ENCODE assay signal across 8 cellular contexts in the genomic region with DNA sequence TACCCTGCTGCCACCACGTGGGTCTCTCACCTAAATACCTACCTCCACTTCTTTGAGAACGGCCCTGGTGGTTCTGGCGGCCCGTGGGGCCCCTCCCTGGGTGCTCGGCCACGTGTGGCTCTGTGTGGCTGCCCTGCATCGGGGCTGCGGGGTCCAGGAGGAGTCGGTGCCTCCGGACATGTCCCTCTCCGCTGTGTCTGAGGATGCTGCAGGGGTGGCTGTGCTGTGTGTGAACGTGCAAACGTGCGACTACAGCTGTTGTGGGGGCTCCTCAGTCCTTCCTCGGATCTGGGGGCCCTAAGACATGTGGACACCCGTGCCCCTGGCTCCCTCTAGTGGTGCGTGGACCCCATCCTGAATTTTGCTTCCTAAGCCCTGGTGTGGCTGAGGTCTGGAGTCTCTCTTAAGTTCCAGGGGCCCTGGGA.
DNase-seq lines count a peak whose midpoint lies in the region; FAIRE-seq and TF ChIP-seq lines count a peak whose summit lies in the region.

No MANE protein-coding gene starts in this region.

- H2BK12ac ChIP-seq in H9 (ENCODE audit: insufficient read length, low read depth, low read length): no peak overlapping the region

- no peak overlapping the region for H3K4ac ChIP-seq in H9 (ENCODE audit: low read depth, low read length)

- H3K27ac ChIP-seq in H9 (ENCODE audit: insufficient read length, low read depth, low read length): no peak overlapping the region
- H3K27ac ChIP-seq in small intestine (ENCODE audit: low read depth in 1 of 2, low read length in 1 of 2): no peak overlapping the region

- H3K36me3 Mint-ChIP-seq in H9 (ENCODE audit: insufficient read depth in 1 of 3, low read depth in 3 of 3): peaks cover 0 to 13% (median 0%) of the 10 kb centered on the region in 3 experiments; a peak in 2 of 7 replicates
- H3K36me3 Mint-ChIP-seq in Caco-2 (ENCODE audit: insufficient read depth, unreplicated experiment): no peaks in the 10 kb centered on the region

- no peaks in the 10 kb centered on the region for H3K36me3 ChIP-seq in adipocyte (ENCODE audit: control insufficient read depth, insufficient read depth, low read length, severe bottlenecking)
- no peaks in the 10 kb centered on the region for H3K36me3 ChIP-seq in Caco-2 (ENCODE audit: control insufficient read depth, insufficient read depth, low read length)
- H3K36me3 ChIP-seq in small intestine (ENCODE audit: control insufficient read depth in 2 of 2, insufficient read depth in 2 of 2, low read length in 2 of 2): no peaks in the 10 kb centered on the region

- no peak overlapping the region for H3K4me2 ChIP-seq in H9 (ENCODE audit: insufficient read depth, insufficient read length, low read length)

- no peak overlapping the region for H4K5ac ChIP-seq in H9 (ENCODE audit: insufficient read length, low read depth, low read length)

- H3K9me3 ChIP-seq in H9 (ENCODE audit: control insufficient read depth, low read depth, low read length): no peaks in the 10 kb centered on the region
- H3K9me3 ChIP-seq in adipocyte (ENCODE audit: control insufficient read depth, low read length): no peaks in the 10 kb centered on the region
- no peaks in the 10 kb centered on the region for H3K9me3 ChIP-seq in Caco-2
- H3K9me3 ChIP-seq in small intestine (ENCODE audit: control insufficient read depth, low read depth): no peaks in the 10 kb centered on the region

- H3K9me3 Mint-ChIP-seq in H9: peaks cover 0 to 3% of the 10 kb centered on the region in 2 experiments; a peak in 3 of 5 replicates
- H3K9me3 Mint-ChIP-seq in Caco-2 (ENCODE audit: unreplicated experiment): peaks cover 10% of the 10 kb centered on the region

- CTCF ChIA-PET in Caco-2 (lab: Charles Lee): no interaction called here

- H3K27ac Mint-ChIP-seq in H9: no peak overlapping the region
- no peak overlapping the region for H3K27ac Mint-ChIP-seq in Caco-2 (ENCODE audit: unreplicated experiment)

- FAIRE-seq in urothelium cell line (lab: Jason Lieb, UNC) (no peak), small intestine (lab: Jason Lieb, UNC) (no peak)

- H3K27me3 Mint-ChIP-seq in H9 (ENCODE audit: low read depth): no peaks in the 10 kb centered on the region; the same call in 1 of the 2 replicates
- H3K27me3 Mint-ChIP-seq in Caco-2 (ENCODE audit: insufficient read depth, unreplicated experiment): no peaks in the 10 kb centered on the region

- DNase-seq in AG20443 (ENCODE audit: low spot score): peak; percentile 49
- DNase-seq in H9: peak; percentile 71
- peak; percentile 12 for DNase-seq in adipocyte (ENCODE audit: low read depth)
- DNase-seq in kidney tubule cell (ENCODE audit: low spot score): peak; percentile 15
- no peak for DNase-seq in COR-L47 (lab: John Stamatoyannopoulos, UW)
- DNase-seq in urothelium cell line (ENCODE audit: low spot score): no peak
- DNase-seq in Caco-2: no peak
- no peak for DNase-seq in small intestine

- POLR2A ChIA-PET in Caco-2 (lab: Charles Lee): no interaction called here

- H3T11ph ChIP-seq in H9 (ENCODE audit: low read length): no peak overlapping the region

- H3K4me1 Mint-ChIP-seq in H9 (peaks cover 21 to 27% of the 10 kb centered on the region in 2 experiments), Caco-2 (ENCODE audit: low read depth, unreplicated experiment) (peaks cover 8% of the 10 kb centered on the region)

- H4K8ac ChIP-seq in H9 (replicated peaks; ENCODE audit: insufficient read length, low read depth, low read length): no peak overlapping the region

- no peaks in the 10 kb centered on the region for H3K23me2 ChIP-seq in H9 (ENCODE audit: insufficient read length, low read depth, low read length, poor library complexity, severe bottlenecking)

- H3K4me1 ChIP-seq in H9 (ENCODE audit: insufficient read depth, low read length) (peaks cover 3% of the 10 kb centered on the region; the same call in 1 of the 2 replicates), adipocyte (ENCODE audit: control insufficient read depth, insufficient read depth, low read length) (peaks cover 21% of the 10 kb centered on the region), Caco-2 (no peaks in the 10 kb centered on the region), small intestine (ENCODE audit: control insufficient read depth in 2 of 2, insufficient read depth in 1 of 2, low read depth in 1 of 2, low read length in 1 of 2) (no peaks in the 10 kb centered on the region)

- no peaks in the 10 kb centered on the region for H3K79me1 ChIP-seq in H9 (ENCODE audit: insufficient read depth, low read depth, low read length, poor library complexity, severe bottlenecking)

- no peak overlapping the region for H2BK120ac ChIP-seq in H9 (ENCODE audit: low read depth, low read length, poor library complexity, severe bottlenecking)

- no CpG with 5 or more reads among the region's 17 CpGs for WGBS in H9 (ENCODE audit: extremely low coverage, insufficient read length, low lambda C conversion rate)
- WGBS in small intestine, 3 donors: 72 to 73% (median 72%) methylated on average over 17 of the region's 17 CpGs

- no peaks in the 10 kb centered on the region for H3K79me2 ChIP-seq in H9 (ENCODE audit: insufficient read depth, low read length)

- no peak overlapping the region for H3K14ac ChIP-seq in H9 (ENCODE audit: insufficient read depth, low read length)

- intact Hi-C loops in Caco-2 (cut with micrococcal nuclease; ENCODE audit: unreplicated experiment): no loop called here

- no peak overlapping the region for H2BK5ac ChIP-seq in H9 (ENCODE audit: insufficient read length, low read length)

- no peak overlapping the region for H3K9ac ChIP-seq in H9 (ENCODE audit: extremely low read depth, insufficient read length, low read length)
- H3K9ac ChIP-seq in adipocyte (ENCODE audit: low read length): no peak overlapping the region

- H2AFZ ChIP-seq in H9 (ENCODE audit: low read length): no peak overlapping the region

- H4K20me1 ChIP-seq in H9 (ENCODE audit: control insufficient read depth, insufficient read depth, insufficient read length): no peaks in the 10 kb centered on the region

- no peak overlapping the region for H3K18ac ChIP-seq in H9 (ENCODE audit: insufficient read length, low read depth, low read length)

- no peak overlapping the region for H2BK15ac ChIP-seq in H9 (ENCODE audit: low read depth, low read length)

- no peak overlapping the region for H3K56ac ChIP-seq in H9 (ENCODE audit: insufficient read length, low read depth, low read length)

- BruUV-seq in Caco-2 (replicated peaks; lab: Mats Ljungman, UMichigan): no TSS peak

- no peak overlapping the region for H4K91ac ChIP-seq in H9 (ENCODE audit: insufficient read length, low read depth, low read length)

- H3K23ac ChIP-seq in H9 (ENCODE audit: insufficient read length, low read depth, low read length): no peak overlapping the region

- TF ChIP-seq CTCF in H9 (conservative IDR thresholded peaks at IDR 0.05) (peak; percentile 70), Caco-2 (IDR thresholded peaks at IDR 0.05; ENCODE audit: insufficient read depth in 1 of 2, low read depth in 1 of 2, low read length in 1 of 2, severe bottlenecking in 1 of 2, unreplicated experiment in 1 of 2) (no peak)

- H3K4me3 ChIP-seq in adipocyte (ENCODE audit: low read length) (no peak overlapping the region), Caco-2 (ENCODE audit: low read depth, low read length) (no peak overlapping the region), small intestine (ENCODE audit: low read depth in 1 of 2, low read length in 2 of 2) (no peak overlapping the region)

- H3K4me3 Mint-ChIP-seq in H9 (no peak overlapping the region), Caco-2 (ENCODE audit: unreplicated experiment) (no peak overlapping the region)

- H3K27me3 ChIP-seq in H9 (ENCODE audit: insufficient read depth, low read length) (no peaks in the 10 kb centered on the region), adipocyte (replicated peaks; ENCODE audit: control insufficient read depth, insufficient read depth, low read length) (no peaks in the 10 kb centered on the region), Caco-2 (replicated peaks; ENCODE audit: control insufficient read depth, insufficient read depth, low read length) (no peaks in the 10 kb centered on the region), small intestine (ENCODE audit: control insufficient read depth in 2 of 2, insufficient read depth in 2 of 2, low read length in 2 of 2) (no peaks in the 10 kb centered on the region)

- H2BK20ac ChIP-seq in H9 (ENCODE audit: low read depth, low read length, poor library complexity, severe bottlenecking): no peak overlapping the region

- no peak overlapping the region for H2AK5ac ChIP-seq in H9 (ENCODE audit: insufficient read length, low read length)

Comparison
In these comparisons a context has a peak if more than half of its experiments do, and no peak if none do; other contexts are left out.
1. DNase-seq: peak in AG20443 (single experiment), H9 (single experiment), adipocyte (single experiment) and kidney tubule cell (single experiment); none in COR-L47 (single experiment), urothelium cell line (single experiment), Caco-2 (0 of 2) and small intestine (single experiment).